Comparison of ENCODE assay signal across 8 cellular contexts in genomic region chr1:230867903-230868735, GRCh38.
DNase-seq lines count a peak whose midpoint lies in the region; ATAC-seq lines count a peak whose summit lies in the region.

A gene with protein sequence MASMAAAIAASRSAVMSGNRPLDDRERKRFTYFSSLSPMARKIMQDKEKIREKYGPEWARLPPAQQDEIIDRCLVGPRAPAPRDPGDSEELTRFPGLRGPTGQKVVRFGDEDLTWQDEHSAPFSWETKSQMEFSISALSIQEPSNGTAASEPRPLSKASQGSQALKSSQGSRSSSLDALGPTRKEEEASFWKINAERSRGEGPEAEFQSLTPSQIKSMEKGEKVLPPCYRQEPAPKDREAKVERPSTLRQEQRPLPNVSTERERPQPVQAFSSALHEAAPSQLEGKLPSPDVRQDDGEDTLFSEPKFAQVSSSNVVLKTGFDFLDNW (minus strand): TSS chr1:230868521. CDS start chr1:230868512, 9 bp downstream.

- peaks cover 23% of the 10 kb centered on the region for H3K4me1 ChIP-seq in ACC112 (ENCODE audit: control insufficient read depth, insufficient read depth, low read length, unreplicated experiment)
- H3K4me1 ChIP-seq in mucosa of stomach (ENCODE audit: control insufficient read depth, insufficient read depth, low read length), result peaks cover 11% of the 10 kb centered on the region

- peak within 1 kb of the TSS; percentile 87 for H3K4me3 ChIP-seq in ACC112 (ENCODE audit: low read depth, low read length)
- H3K4me3 ChIP-seq in mucosa of stomach (ENCODE audit: low read length), result peak within 1 kb of the TSS; percentile 86

- H3K36me3 ChIP-seq in ACC112 (ENCODE audit: insufficient read depth, low read length) (no peaks in the 10 kb centered on the region), mucosa of stomach (ENCODE audit: control insufficient read depth, insufficient read depth, low read length) (no peaks in the 10 kb centered on the region)

- H3K27ac ChIP-seq in ACC112 (ENCODE audit: low read depth, low read length), result peak within 1 kb of the TSS; percentile 54

- H3K9ac ChIP-seq in mucosa of stomach (ENCODE audit: low read length), result peak within 1 kb of the TSS; percentile 89

- H3K79me2 ChIP-seq in ACC112 (ENCODE audit: control insufficient read depth, insufficient read depth, low read length, unreplicated experiment), result peaks cover 34% of the 10 kb centered on the region

- no peaks in the 10 kb centered on the region for H3K9me3 ChIP-seq in mucosa of stomach (ENCODE audit: control insufficient read depth, low read length)

- peak; percentile 78 for DNase-seq in NCI-H748 (lab: John Stamatoyannopoulos, UW; ENCODE audit: unreplicated experiment)
- DNase-seq in activated T-cell treated with anti-CD3 and anti-CD28 coated beads for 1 hour (ENCODE audit: low read depth), result peak; percentile 70
- peak; percentile 47 for DNase-seq in epidermal melanocyte (ENCODE audit: insufficient read length, low spot score)
- DNase-seq in stimulated activated CD8-positive, alpha-beta memory T cell treated with anti-CD3 and anti-CD28 coated beads, Interleukin-4, amount 100 ng/mL, for 48 hours, result peak; percentile 83

- ATAC-seq in GM18858 (IDR thresholded peaks at IDR 0.05; ENCODE audit: unreplicated experiment) (peak; percentile 46), HG03066 (IDR thresholded peaks at IDR 0.05; ENCODE audit: low read depth, unreplicated experiment) (peak; percentile 83)

- peak within 1 kb of the TSS; percentile 93 for H2AFZ ChIP-seq in ACC112 (ENCODE audit: low read length, unreplicated experiment)

- no peaks in the 10 kb centered on the region for H3K27me3 ChIP-seq in ACC112 (ENCODE audit: insufficient read depth, low read length)
- H3K27me3 ChIP-seq in mucosa of stomach (ENCODE audit: control insufficient read depth, insufficient read depth, low read length), result no peaks in the 10 kb centered on the region

Comparison
In these comparisons a context has a peak if more than half of its experiments do, and no peak if none do; other contexts are left out.
1. Peak in every context shown above with its lines: DNase-seq, ATAC-seq, H3K4me3 ChIP-seq and H3K27ac ChIP-seq.